ENCODE assay signal across 2 cellular contexts in genomic region chr5:132776932-132777208, GRCh38.
TF ChIP-seq lines count a peak whose summit lies in the region.

No MANE protein-coding gene starts in this region.

TF ChIP-seq in H1, 55 proteins besides CTCF, POLR2A, EP300 and RAD21:
- TF ChIP-seq USF2 (IDR thresholded peaks at IDR 0.05; ENCODE audit: low read length) (no peak), SIN3A (conservative IDR thresholded peaks at IDR 0.05 in 1 of 2, IDR thresholded peaks at IDR 0.05 in 1 of 2; ENCODE audit: low read depth in 1 of 2, low read length in 2 of 2) (0 out of 4 replicates have a peak, but pooled peaks of 1 of the 2 experiments have one; percentile 6)

TF ChIP-seq in HEK293T, 16 proteins besides CTCF, POLR2A, EP300 and RAD21:
- TF ChIP-seq ARNT (IDR thresholded peaks at IDR 0.05) (no peak), SUZ12 (IDR thresholded peaks at IDR 0.05) (no peak), HDGF (IDR thresholded peaks at IDR 0.05; ENCODE audit: borderline replicate concordance) (no peak), FOXM1 (IDR thresholded peaks at IDR 0.05; ENCODE audit: borderline replicate concordance) (no peak)
